ENCODE assay signal across 9 cellular contexts in the genomic region with DNA sequence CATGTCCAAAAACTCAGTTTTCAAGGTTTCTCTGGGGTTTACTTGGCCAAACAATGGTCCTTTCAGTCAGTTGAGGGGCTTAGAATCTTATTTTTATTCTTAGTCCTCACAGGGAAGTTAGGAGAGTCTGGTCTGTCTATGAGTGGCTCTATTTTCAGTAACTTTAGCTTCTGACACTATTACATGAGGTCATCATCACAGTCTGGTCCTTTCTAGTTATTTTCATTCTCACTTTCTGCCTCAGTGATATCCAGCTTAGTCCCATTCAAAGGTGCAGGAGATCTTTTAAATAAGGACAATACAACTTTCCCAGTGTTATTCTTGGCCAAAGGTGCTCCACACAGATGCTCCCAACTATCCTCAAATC. TPM values are rescaled to one million over a fixed set of nuclear protein-coding genes. Genes with fewer than 3 reads are reported as not detected.
DNase-seq lines count a peak whose midpoint lies in the region; ATAC-seq and TF ChIP-seq lines count a peak whose summit lies in the region.
"Had no signal": no experiment of that assay in that cellular context is flagged by ENCODE, and none has a peak within 500 bp of the region (broad histone marks: within the 10 kb centered on the region; RNA-seq: fewer than 3 reads in every experiment).

No MANE protein-coding gene starts in this region.

- POLR2A ChIA-PET in OCI-LY7 (lab: Charles Lee), result interaction anchor here (0.9 to 1.4 kb wide), 2 partner anchors 19 to 42 kb away, joined by 3 to 4 read pairs; no protein-coding TSS in a partner anchor

- peaks cover 20% of the 10 kb centered on the region for H3K4me1 ChIP-seq in OCI-LY7 (ENCODE audit: insufficient read depth, low read length, poor library complexity, severe bottlenecking)

- H3K79me2 ChIP-seq in OCI-LY7 (ENCODE audit: insufficient read depth, low read depth, low read length), result no peaks in the 10 kb centered on the region

- no peaks in the 10 kb centered on the region for H3K9me3 ChIP-seq in OCI-LY7 (ENCODE audit: low read length)

- H3K9me2 ChIP-seq in OCI-LY7 (ENCODE audit: insufficient read depth, low read length), result no peaks in the 10 kb centered on the region

- no peak overlapping the region for H3K27ac Mint-ChIP-seq in mesothelial cell of epicardium

- DNase-seq in OCI-LY7 (ENCODE audit: low spot score), result no peak
- no peak for DNase-seq in SK-N-DZ (ENCODE audit: low spot score)
- no peak for DNase-seq in mesothelial cell of epicardium (ENCODE audit: low spot score in 2 of 2, unreplicated experiment in 2 of 2)
- DNase-seq in NCI-H1105 treated with DMSO at 0.1 percent for 48 hours (lab: John Stamatoyannopoulos, UW), result no peak
- no peak for DNase-seq in NCI-H1048 (lab: John Stamatoyannopoulos, UW)
- DNase-seq: NCI-H1694 had no signal

- TF ChIP-seq CTCF in OCI-LY7 (conservative IDR thresholded peaks at IDR 0.05; ENCODE audit: low read length), result no peak
- no peak for TF ChIP-seq CTCF in mesothelial cell of epicardium (IDR thresholded peaks at IDR 0.05; ENCODE audit: unreplicated experiment)

- peaks cover 6% of the 10 kb centered on the region for H3K4me1 Mint-ChIP-seq in mesothelial cell of epicardium

- ATAC-seq in GM18511 (IDR thresholded peaks at IDR 0.05; ENCODE audit: unreplicated experiment) (peak; percentile 71), GM21360 (IDR thresholded peaks at IDR 0.05; ENCODE audit: unreplicated experiment) (peak; percentile 50), HG02973 (IDR thresholded peaks at IDR 0.05; ENCODE audit: unreplicated experiment) (peak; percentile 58)

- no peak overlapping the region for H3K27ac ChIP-seq in OCI-LY7 (ENCODE audit: low read depth, low read length, poor library complexity, severe bottlenecking)

- peak overlapping the region; percentile 41 for H3K4me2 ChIP-seq in OCI-LY7 (ENCODE audit: low read length)

- no TSS peak for BruUV-seq in OCI-LY7 (replicated peaks; lab: Mats Ljungman, UMichigan)

- no peaks in the 10 kb centered on the region for H3K36me3 ChIP-seq in OCI-LY7 (ENCODE audit: insufficient read depth, low read length)

- no peaks in the 10 kb centered on the region for H3K27me3 Mint-ChIP-seq in mesothelial cell of epicardium (ENCODE audit: low read depth)

- no peak overlapping the region for H3K4me3 Mint-ChIP-seq in mesothelial cell of epicardium

- no peak overlapping the region for H3K4me3 ChIP-seq in OCI-LY7 (ENCODE audit: low read depth, low read length, poor library complexity, severe bottlenecking)

- CTCF ChIA-PET in OCI-LY7 (lab: Charles Lee; ENCODE audit: unreplicated experiment), result no interaction called here

- H3K9me3 Mint-ChIP-seq in mesothelial cell of epicardium, result peaks cover 29% of the 10 kb centered on the region

- H4K20me1 ChIP-seq in OCI-LY7 (ENCODE audit: insufficient read depth, low read length), result no peaks in the 10 kb centered on the region

- intact Hi-C loops in OCI-LY7 (cut with micrococcal nuclease; ENCODE audit: unreplicated experiment), result no loop called here

- peaks cover 7% of the 10 kb centered on the region for H3K36me3 Mint-ChIP-seq in mesothelial cell of epicardium

- H2AFZ ChIP-seq in OCI-LY7 (ENCODE audit: low read length), result peak overlapping the region; percentile 15; the same call in 1 of the 2 replicates

RNA-seq across cellular contexts. Expression of a gene that starts 30.0 kb away (rescaled TPM):
- 0.18 and 0.63 TPM in 2 replicates for total RNA-seq in OCI-LY7 (2014; rRNA removed; shearing (Covaris generic))
- total RNA-seq in OCI-LY7 (2022) (4.5 and 4.9 TPM in 2 replicates), mesothelial cell of epicardium (21.8 to 26.8 TPM (median 26.8 TPM) in 3 replicates)
- 10.4 and 16.9 TPM in 2 replicates for polyA plus RNA-seq in SK-N-DZ (2014; cell fraction: cytosol; rRNA removed)
- polyA plus RNA-seq in SK-N-DZ (2014; cell fraction: nucleus; rRNA removed), result 9.4 and 10.6 TPM in 2 replicates
